ENCODE assay signal across 16 cellular contexts in genomic region chr21:25496825-25497482, GRCh38.
DNase-seq lines count a peak whose midpoint lies in the region; FAIRE-seq and TF ChIP-seq lines count a peak whose summit lies in the region.
"Had no signal": no experiment of that assay in that cellular context is flagged by ENCODE, and none has a peak within 500 bp of the region (broad histone marks: within the 10 kb centered on the region; RNA-seq: fewer than 3 reads in every experiment).

No MANE protein-coding gene starts in this region.

- H3F3A ChIP-seq in MM.1S (ENCODE audit: insufficient read depth, low read length), result no peaks in the 10 kb centered on the region

- FAIRE-seq in GM18507 (lab: Jason Lieb, UNC), result peak; percentile 84
- FAIRE-seq in RCC 7860 (lab: Jason Lieb, UNC), result peak; percentile 91
- no peak for FAIRE-seq in urothelium cell line (lab: Jason Lieb, UNC)

- no peak overlapping the region for H2AFZ ChIP-seq in MM.1S (ENCODE audit: low read length)

- H3K4me2 ChIP-seq in MM.1S (ENCODE audit: low read depth, low read length), result no peak overlapping the region

- no peak overlapping the region for H3K9ac ChIP-seq in MM.1S (ENCODE audit: low read length)

- H3K27me3 ChIP-seq in sigmoid colon (no peaks in the 10 kb centered on the region), MM.1S (replicated peaks; ENCODE audit: insufficient read depth, low read length) (no peaks in the 10 kb centered on the region)
- H3K27me3 ChIP-seq: gastrocnemius medialis had no signal

- H3K4me3 ChIP-seq in fibroblast of the aortic adventitia (ENCODE audit: low read depth, low read length), result no peak overlapping the region
- no peak overlapping the region for H3K4me3 ChIP-seq in sigmoid colon
- no peak overlapping the region for H3K4me3 ChIP-seq in MM.1S (ENCODE audit: low read length)
- H3K4me3 ChIP-seq: gastrocnemius medialis had no signal

- TF ChIP-seq CTCF in fibroblast of the aortic adventitia (IDR thresholded peaks at IDR 0.05; ENCODE audit: insufficient read depth, low read length) (no peak), sigmoid colon (IDR thresholded peaks at IDR 0.05) (no peak), MM.1S (IDR thresholded peaks at IDR 0.05; ENCODE audit: low read length) (no peak)

- TF ChIP-seq EP300 in sigmoid colon (IDR thresholded peaks at IDR 0.05), result no peak

- no peak for TF ChIP-seq POLR2A in sigmoid colon (IDR thresholded peaks at IDR 0.05)

- H3K9me3 ChIP-seq in sigmoid colon, result peaks cover 0 to 2% (median 0%) of the 10 kb centered on the region in 4 donors
- no peaks in the 10 kb centered on the region for H3K9me3 ChIP-seq in MM.1S (replicated peaks; ENCODE audit: insufficient read depth, low read length)
- H3K9me3 ChIP-seq: gastrocnemius medialis had no signal

- H4K20me1 ChIP-seq in MM.1S (ENCODE audit: insufficient read depth, low read length), result no peaks in the 10 kb centered on the region

- DNase-seq in AG08395 (ENCODE audit: low spot score) (peak; percentile 18), GM18507 (ENCODE audit: extremely low spot score, insufficient read length, low read depth) (no peak), RCC 7860 (ENCODE audit: low spot score) (peak; percentile 81), fibroblast of the aortic adventitia (ENCODE audit: low read depth) (peak; percentile 78), UCSD-AML1 (lab: John Stamatoyannopoulos, UW; ENCODE audit: unreplicated experiment) (no peak), sigmoid colon (no peak), urothelium cell line (ENCODE audit: low spot score) (no peak), MM.1S (no peak)
- DNase-seq: activated B cell treated with CpG ODN at 0.5 μM for 24 hours; caudate nucleus; effector CD4-positive, alpha-beta T cell; gastrocnemius medialis; left ventricle myocardium superior; NCI-H187; right cardiac atrium; SHP77 had no signal

- WGBS in sigmoid colon, 2 donors, result 74 to 75% methylated on average over 2 of the region's 2 CpGs

- H3K9me2 ChIP-seq in MM.1S (replicated peaks; ENCODE audit: insufficient read depth, low read length), result no peaks in the 10 kb centered on the region

- no peaks in the 10 kb centered on the region for H3K4me1 ChIP-seq in sigmoid colon
- H3K4me1 ChIP-seq in MM.1S (ENCODE audit: low read length), result no peaks in the 10 kb centered on the region
- H3K4me1 ChIP-seq: gastrocnemius medialis had no signal

- H3K79me2 ChIP-seq in MM.1S (ENCODE audit: low read length), result no peaks in the 10 kb centered on the region

- H3K36me3 ChIP-seq in sigmoid colon (no peaks in the 10 kb centered on the region), MM.1S (replicated peaks; ENCODE audit: insufficient read depth, low read length) (no peaks in the 10 kb centered on the region)
- H3K36me3 ChIP-seq: gastrocnemius medialis had no signal

- intact Hi-C loops in sigmoid colon (cut with DNase I), result no loop called here

- H3K27ac ChIP-seq in sigmoid colon (no peak overlapping the region), MM.1S (ENCODE audit: low read length) (no peak overlapping the region)
- H3K27ac ChIP-seq: gastrocnemius medialis had no signal

Comparison
In these comparisons a context has a peak if more than half of its experiments do, and no peak if none do; other contexts are left out.
1. DNase-seq: peak in AG08395 (single experiment), RCC 7860 (single experiment) and fibroblast of the aortic adventitia (single experiment); none in GM18507 (single experiment), UCSD-AML1 (single experiment), sigmoid colon (single experiment), urothelium cell line (single experiment) and MM.1S (single experiment).